In genomic region chr9:127293767-127294166, GRCh38 we compare ENCODE assay signal across 28 cellular contexts. TPM values are rescaled to one million over a fixed set of nuclear protein-coding genes. Genes with fewer than 3 reads are reported as not detected.
DNase-seq lines count a peak whose midpoint lies in the region; ATAC-seq and TF ChIP-seq lines count a peak whose summit lies in the region.
"Had no signal": no experiment of that assay in that cellular context is flagged by ENCODE, and none has a peak within 500 bp of the region (broad histone marks: within the 10 kb centered on the region; RNA-seq: fewer than 3 reads in every experiment).

No MANE protein-coding gene starts in this region.

- H2AFZ ChIP-seq in KMS-11 (ENCODE audit: low read depth) (no peak overlapping the region), MM.1S (ENCODE audit: low read length) (no peak overlapping the region)

- CTCF ChIA-PET in activated CD8-positive, alpha-beta T cell treated with anti-CD3 and anti-CD28 coated beads, Interleukin-2, amount 10 ng/mL, durations not matched to agents 7 days and 5 days (lab: Charles Lee): no interaction called here
- CTCF ChIA-PET in activated CD8-positive, alpha-beta T cell treated with anti-CD3 and anti-CD28 coated beads for 36 hours (lab: Charles Lee): no interaction called here

- H3K4me1 Mint-ChIP-seq in activated CD8-positive, alpha-beta T cell treated with anti-CD3 and anti-CD28 coated beads, Interleukin-2, amount 10 ng/mL, durations not matched to agents 7 days and 5 days (ENCODE audit: low read depth): peaks cover 13% of the 10 kb centered on the region
- no peaks in the 10 kb centered on the region for H3K4me1 Mint-ChIP-seq in activated CD8-positive, alpha-beta T cell treated with anti-CD3 and anti-CD28 coated beads for 36 hours (ENCODE audit: low read depth)
- H3K4me1 Mint-ChIP-seq in stimulated activated memory B cell treated with anti-CD40 and anti-IgM and Interleukin-4, amounts not matched to agents 10 μg/mL and 1 μg/mL and 100 μg/mL, for 72 hours: no peaks in the 10 kb centered on the region
- H3K4me1 Mint-ChIP-seq: nephron had no signal

- no peak overlapping the region for H3K4me3 Mint-ChIP-seq in activated CD8-positive, alpha-beta T cell treated with anti-CD3 and anti-CD28 coated beads, Interleukin-2, amount 10 ng/mL, durations not matched to agents 7 days and 5 days
- no peak overlapping the region for H3K4me3 Mint-ChIP-seq in activated CD8-positive, alpha-beta T cell treated with anti-CD3 and anti-CD28 coated beads for 36 hours
- no peak overlapping the region for H3K4me3 Mint-ChIP-seq in stimulated activated memory B cell treated with anti-CD40 and anti-IgM and Interleukin-4, amounts not matched to agents 10 μg/mL and 1 μg/mL and 100 μg/mL, for 72 hours
- H3K4me3 Mint-ChIP-seq: activated T-cell treated with anti-CD3 and anti-CD28 coated beads, Interleukin-2, amount 50 U/mL, for 24 hours; central memory CD8-positive, alpha-beta T cell; nephron had no signal

- no peaks in the 10 kb centered on the region for H4K20me1 ChIP-seq in KMS-11 (ENCODE audit: insufficient read depth)
- no peaks in the 10 kb centered on the region for H4K20me1 ChIP-seq in MM.1S (ENCODE audit: insufficient read depth, low read length)

- H3K9me2 ChIP-seq in MM.1S (replicated peaks; ENCODE audit: insufficient read depth, low read length): no peaks in the 10 kb centered on the region

- H3K9ac ChIP-seq in KMS-11: no peak overlapping the region; the same call in 1 of the 2 replicates
- H3K9ac ChIP-seq in colonic mucosa (ENCODE audit: low read depth in 2 of 2, low read length in 2 of 2): no peak overlapping the region
- H3K9ac ChIP-seq in subcutaneous abdominal adipose tissue (ENCODE audit: low read length in 5 of 5): peak overlapping the region in 1 of 5 donors; percentile 27
- H3K9ac ChIP-seq in MM.1S (ENCODE audit: low read length): no peak overlapping the region

- H3K36me3 ChIP-seq in KMS-11 (ENCODE audit: insufficient read depth) (no peaks in the 10 kb centered on the region), colonic mucosa (no peaks in the 10 kb centered on the region), subcutaneous abdominal adipose tissue (ENCODE audit: control insufficient read depth in 5 of 5, insufficient read depth in 5 of 5, low read length in 5 of 5) (no peaks in the 10 kb centered on the region), MM.1S (replicated peaks; ENCODE audit: insufficient read depth, low read length) (no peaks in the 10 kb centered on the region)
- H3K36me3 ChIP-seq: upper lobe of left lung had no signal

- H3K9me3 Mint-ChIP-seq in activated CD8-positive, alpha-beta T cell treated with anti-CD3 and anti-CD28 coated beads, Interleukin-2, amount 10 ng/mL, durations not matched to agents 7 days and 5 days (ENCODE audit: insufficient read depth): no peaks in the 10 kb centered on the region
- H3K9me3 Mint-ChIP-seq in activated CD8-positive, alpha-beta T cell treated with anti-CD3 and anti-CD28 coated beads for 36 hours: no peaks in the 10 kb centered on the region
- no peaks in the 10 kb centered on the region for H3K9me3 Mint-ChIP-seq in stimulated activated memory B cell treated with anti-CD40 and anti-IgM and Interleukin-4, amounts not matched to agents 10 μg/mL and 1 μg/mL and 100 μg/mL, for 72 hours
- H3K9me3 Mint-ChIP-seq: activated T-cell treated with anti-CD3 and anti-CD28 coated beads, Interleukin-2, amount 50 U/mL, for 24 hours; central memory CD8-positive, alpha-beta T cell; nephron had no signal

- H3K4me3 ChIP-seq in KMS-11 (IDR thresholded peaks at IDR 0.05; ENCODE audit: insufficient read depth, low read depth, low read length) (no peak overlapping the region), colonic mucosa (no peak overlapping the region), subcutaneous abdominal adipose tissue (ENCODE audit: low read depth in 1 of 5, low read length in 5 of 5) (no peak overlapping the region), MM.1S (ENCODE audit: low read length) (no peak overlapping the region)
- H3K4me3 ChIP-seq: smooth muscle cell, upper lobe of left lung had no signal

- TF ChIP-seq CTCF in activated CD8-positive, alpha-beta T cell treated with anti-CD3 and anti-CD28 coated beads for 36 hours (IDR thresholded peaks at IDR 0.05): no peak
- TF ChIP-seq CTCF in KMS-11 (conservative IDR thresholded peaks at IDR 0.05; ENCODE audit: low read depth, low read length) (no peak), colonic mucosa (IDR thresholded peaks at IDR 0.05) (no peak), MM.1S (IDR thresholded peaks at IDR 0.05; ENCODE audit: low read length) (no peak), omental fat pad (IDR thresholded peaks at IDR 0.05) (no peak)

- H3K79me2 ChIP-seq in KMS-11 (ENCODE audit: insufficient read depth, low read depth): no peaks in the 10 kb centered on the region
- no peaks in the 10 kb centered on the region for H3K79me2 ChIP-seq in MM.1S (ENCODE audit: low read length)

- no peak overlapping the region for H3K27ac Mint-ChIP-seq in activated CD8-positive, alpha-beta T cell treated with anti-CD3 and anti-CD28 coated beads, Interleukin-2, amount 10 ng/mL, durations not matched to agents 7 days and 5 days
- H3K27ac Mint-ChIP-seq in activated CD8-positive, alpha-beta T cell treated with anti-CD3 and anti-CD28 coated beads for 36 hours: no peak overlapping the region
- H3K27ac Mint-ChIP-seq in stimulated activated memory B cell treated with anti-CD40 and anti-IgM and Interleukin-4, amounts not matched to agents 10 μg/mL and 1 μg/mL and 100 μg/mL, for 72 hours: no peak overlapping the region
- H3K27ac Mint-ChIP-seq: activated T-cell treated with anti-CD3 and anti-CD28 coated beads, Interleukin-2, amount 50 U/mL, for 24 hours; nephron; progenitor cell of endocrine pancreas had no signal

- intact Hi-C loops in activated CD8-positive, alpha-beta T cell treated with anti-CD3 and anti-CD28 coated beads for 36 hours (cut with micrococcal nuclease): no loop called here
- intact Hi-C loops in colonic mucosa (cut with DNase I): no loop called here

- POLR2A ChIA-PET in activated CD8-positive, alpha-beta T cell treated with anti-CD3 and anti-CD28 coated beads, Interleukin-2, amount 10 ng/mL, durations not matched to agents 7 days and 5 days (lab: Charles Lee): no interaction called here
- POLR2A ChIA-PET in activated CD8-positive, alpha-beta T cell treated with anti-CD3 and anti-CD28 coated beads for 36 hours (lab: Charles Lee): no interaction called here

- H3K36me3 Mint-ChIP-seq in activated CD8-positive, alpha-beta T cell treated with anti-CD3 and anti-CD28 coated beads, Interleukin-2, amount 10 ng/mL, durations not matched to agents 7 days and 5 days (ENCODE audit: low read depth): no peaks in the 10 kb centered on the region
- H3K36me3 Mint-ChIP-seq in activated CD8-positive, alpha-beta T cell treated with anti-CD3 and anti-CD28 coated beads for 36 hours (ENCODE audit: low read depth): peaks cover 2% of the 10 kb centered on the region
- peaks cover 6% of the 10 kb centered on the region for H3K36me3 Mint-ChIP-seq in stimulated activated memory B cell treated with anti-CD40 and anti-IgM and Interleukin-4, amounts not matched to agents 10 μg/mL and 1 μg/mL and 100 μg/mL, for 72 hours

- H3K9me3 ChIP-seq in colonic mucosa (no peaks in the 10 kb centered on the region), subcutaneous abdominal adipose tissue (ENCODE audit: control insufficient read depth in 5 of 5, low read length in 5 of 5) (no peaks in the 10 kb centered on the region), MM.1S (replicated peaks; ENCODE audit: insufficient read depth, low read length) (no peaks in the 10 kb centered on the region)
- H3K9me3 ChIP-seq: upper lobe of left lung had no signal

- H3K4me2 ChIP-seq in KMS-11 (peak overlapping the region; percentile 17; the same call in 1 of the 2 replicates), MM.1S (ENCODE audit: low read depth, low read length) (no peak overlapping the region)
- H3K4me2 ChIP-seq: smooth muscle cell had no signal

- H3K27ac ChIP-seq in KMS-11 (no peak overlapping the region; the same call in 1 of the 2 replicates), colonic mucosa (no peak overlapping the region), subcutaneous abdominal adipose tissue (ENCODE audit: low read depth, low read length) (peak overlapping the region; percentile 14), MM.1S (ENCODE audit: low read length) (no peak overlapping the region)
- H3K27ac ChIP-seq: epithelial cell of prostate had no signal

- peaks cover 19% of the 10 kb centered on the region for H3K27me3 Mint-ChIP-seq in activated CD8-positive, alpha-beta T cell treated with anti-CD3 and anti-CD28 coated beads, Interleukin-2, amount 10 ng/mL, durations not matched to agents 7 days and 5 days (ENCODE audit: low read depth)
- H3K27me3 Mint-ChIP-seq in activated CD8-positive, alpha-beta T cell treated with anti-CD3 and anti-CD28 coated beads for 36 hours: peaks cover 18% of the 10 kb centered on the region
- no peaks in the 10 kb centered on the region for H3K27me3 Mint-ChIP-seq in stimulated activated memory B cell treated with anti-CD40 and anti-IgM and Interleukin-4, amounts not matched to agents 10 μg/mL and 1 μg/mL and 100 μg/mL, for 72 hours
- H3K27me3 Mint-ChIP-seq: progenitor cell of endocrine pancreas had no signal

- H3K4me1 ChIP-seq in KMS-11 (ENCODE audit: low read depth, poor library complexity, severe bottlenecking) (peaks cover 18% of the 10 kb centered on the region), colonic mucosa (no peaks in the 10 kb centered on the region), subcutaneous abdominal adipose tissue (ENCODE audit: control insufficient read depth in 5 of 5, insufficient read depth in 5 of 5, low read length in 5 of 5) (peaks cover 3 to 24% (median 24%) of the 10 kb centered on the region in 5 donors), MM.1S (ENCODE audit: low read length) (no peaks in the 10 kb centered on the region)

- no peaks in the 10 kb centered on the region for H3F3A ChIP-seq in MM.1S (ENCODE audit: insufficient read depth, low read length)

- no peaks in the 10 kb centered on the region for H3K27me3 ChIP-seq in KMS-11 (ENCODE audit: insufficient read depth, low read depth)
- H3K27me3 ChIP-seq in colonic mucosa: no peaks in the 10 kb centered on the region
- H3K27me3 ChIP-seq in subcutaneous abdominal adipose tissue (ENCODE audit: control insufficient read depth in 5 of 5, insufficient read depth in 4 of 5, low read length in 5 of 5): no peaks in the 10 kb centered on the region
- no peaks in the 10 kb centered on the region for H3K27me3 ChIP-seq in MM.1S (replicated peaks; ENCODE audit: insufficient read depth, low read length)
- H3K27me3 ChIP-seq: upper lobe of left lung had no signal

- peak; percentile 46 for DNase-seq in activated CD8-positive, alpha-beta T cell treated with anti-CD3 and anti-CD28 coated beads, Interleukin-2, amount 10 ng/mL, durations not matched to agents 7 days and 5 days
- DNase-seq in activated CD8-positive, alpha-beta T cell treated with anti-CD3 and anti-CD28 coated beads for 36 hours: no peak
- DNase-seq in colonic mucosa (peak; percentile 29), MM.1S (no peak), omental fat pad (ENCODE audit: low spot score) (no peak)
- DNase-seq: activated CD4-positive, alpha-beta T cell treated with anti-CD3 and anti-CD28 coated beads, Interleukin-2, amount 50 U/mL, for 4 hours; activated naive CD4-positive, alpha-beta T cell; activated T-cell treated with anti-CD3 and anti-CD28 coated beads, Interleukin-2, amount 50 U/mL, for 24 hours; aorta; foreskin melanocyte; midbrain; NCI-H1436; NCI-H2171; NCI-H526; SHP77 treated with DMSO at 0.1 percent for 48 hours; stimulated activated CD4-positive, alpha-beta T cell treated with anti-CD3 and anti-CD28 coated beads, Interleukin-2, amount 100 ng/mL, for 48 hours; stimulated activated naive CD8-positive, alpha-beta T cell treated with anti-CD3 and anti-CD28 coated beads, Interleukin-15, Interleukin-2, amounts not matched to agents 100 U/mL and 50 U/mL, for 24 hours; T-helper 1 cell; upper lobe of left lung had no signal

- peak; percentile 72 for ATAC-seq in activated CD8-positive, alpha-beta T cell treated with anti-CD3 and anti-CD28 coated beads, Interleukin-2, amount 10 ng/mL, durations not matched to agents 7 days and 5 days
- ATAC-seq in activated CD8-positive, alpha-beta T cell treated with anti-CD3 and anti-CD28 coated beads for 36 hours: no peak
- no peak for ATAC-seq in stimulated activated memory B cell treated with anti-CD40 and anti-IgM and Interleukin-4, amounts not matched to agents 10 μg/mL and 1 μg/mL and 100 μg/mL, for 72 hours
- no peak for ATAC-seq in omental fat pad (ENCODE audit: low FRiP score)
- ATAC-seq: HCT116; stimulated activated naive CD8-positive, alpha-beta T cell treated with anti-CD3 and anti-CD28 coated beads, Interleukin-15, Interleukin-2, amounts not matched to agents 100 U/mL and 50 U/mL, for 24 hours had no signal

RNA-seq across cellular contexts. Expression of gene GARNL3, which starts 29.2 kb away (rescaled TPM):
- total RNA-seq in activated CD8-positive, alpha-beta T cell treated with anti-CD3 and anti-CD28 coated beads, Interleukin-2, amount 10 ng/mL, durations not matched to agents 7 days and 5 days: 1 to 10 TPM; 1.3 to 1.9 TPM
- total RNA-seq in activated CD8-positive, alpha-beta T cell treated with anti-CD3 and anti-CD28 coated beads for 36 hours: 1 to 10 TPM; 3.8 to 4.2 TPM
- total RNA-seq in colonic mucosa (1 to 10 TPM; 4.1 to 5.1 TPM), omental fat pad (10 to 100 TPM in 3 of 4 donors, 1 to 10 TPM in 1; 10.0 to 27.0 (median 15.7) TPM)

Comparison
In these comparisons a context has a peak if more than half of its experiments do, and no peak if none do; other contexts are left out.
1. DNase-seq: peak in activated CD8-positive, alpha-beta T cell treated with anti-CD3 and anti-CD28 coated beads, Interleukin-2, amount 10 ng/mL, durations not matched to agents 7 days and 5 days (single experiment) and colonic mucosa (single experiment); none in activated CD8-positive, alpha-beta T cell treated with anti-CD3 and anti-CD28 coated beads for 36 hours (single experiment), MM.1S (single experiment) and omental fat pad (single experiment).